9 cellular contexts compared by ENCODE assay signal in the genomic region with DNA sequence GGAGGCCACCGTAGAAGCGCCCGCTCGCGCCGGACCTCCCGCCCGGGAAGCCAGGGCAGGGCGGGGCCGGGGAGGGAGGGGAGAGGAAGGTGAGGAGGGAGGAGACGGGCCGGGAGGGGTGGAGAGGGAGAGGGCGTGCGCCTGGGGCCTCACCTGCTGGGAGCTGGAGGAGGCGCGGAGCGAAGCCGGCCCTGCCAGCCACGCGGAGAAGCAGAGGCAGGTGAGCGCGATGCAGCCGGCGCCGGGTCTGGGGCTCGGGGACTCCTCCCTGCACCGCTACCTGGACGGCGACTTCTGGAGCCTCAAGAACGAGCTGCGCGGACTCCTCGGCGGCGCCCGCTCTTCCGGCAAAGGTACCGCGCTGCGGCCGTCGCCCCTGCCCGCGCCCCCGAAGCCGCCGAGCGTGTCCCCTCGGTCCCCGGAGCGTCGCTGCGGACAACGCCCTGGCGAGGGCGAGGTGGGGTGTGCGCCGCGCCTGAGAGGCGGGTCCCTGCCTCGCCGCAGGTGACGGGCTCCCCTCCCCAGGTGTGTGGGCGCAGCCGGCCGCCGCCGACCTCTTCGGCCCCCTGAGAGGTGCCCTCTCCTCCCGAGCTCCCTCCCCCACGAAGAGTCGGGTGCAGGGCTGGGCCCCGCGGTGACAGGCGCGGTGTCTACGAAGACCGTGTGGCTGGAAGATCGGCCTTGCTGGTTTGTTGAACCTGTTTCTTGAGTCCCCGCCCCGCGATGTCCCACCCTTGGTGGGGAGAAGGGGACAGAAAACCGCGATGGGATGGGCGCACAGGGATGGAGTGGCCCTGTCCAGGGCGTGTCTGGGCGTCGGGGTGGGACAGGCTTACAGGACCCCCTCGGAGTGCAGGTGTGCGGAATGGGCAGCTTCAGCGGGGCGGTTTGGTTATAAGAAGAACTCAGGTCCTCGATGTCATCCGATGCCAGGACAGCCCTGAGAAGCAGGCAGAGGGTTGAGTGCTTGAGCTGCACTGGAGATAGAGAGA. TPM values are rescaled to one million over a fixed set of nuclear protein-coding genes. Genes with fewer than 3 reads are reported as not detected.
A peak's percentile ranks its signal among the peaks of the same experiment; 100 is the strongest.
DNase-seq lines count a peak whose midpoint lies in the region; ATAC-seq and TF ChIP-seq lines count a peak whose summit lies in the region.
"Had no signal": no experiment of that assay in that cellular context is flagged by ENCODE, and none has a peak within 500 bp of the region (broad histone marks: within the 10 kb centered on the region; RNA-seq: fewer than 3 reads in every experiment).

TSS of gene ACOXL (plus strand) at position 152 of the 992 bp plus-strand sequence. CDS start 35,817 bp downstream, outside the sequence.

- intact Hi-C loops in PC-9 (cut with micrococcal nuclease; ENCODE audit: unreplicated experiment): loop anchor here (1.0 kb wide), 1 partner anchor 9 kb away; no protein-coding TSS in a partner anchor
- intact Hi-C loops in heart right ventricle (cut with DNase I): no loop called here

- no TSS peak for BruUV-seq in PC-9 (replicated peaks; lab: Mats Ljungman, UMichigan)

- H3K4me1 ChIP-seq in PC-9 (replicated peaks; ENCODE audit: insufficient read depth): peaks cover 36% of the 10 kb centered on the region
- peaks cover 0 to 11% (median 9%) of the 10 kb centered on the region in 9 donors for H3K4me1 ChIP-seq in heart right ventricle
- H3K4me1 ChIP-seq in GM23248 (ENCODE audit: insufficient read depth): no peaks in the 10 kb centered on the region

- peaks cover 16% of the 10 kb centered on the region; the same call in 1 of the 2 replicates for H3F3A ChIP-seq in PC-9 (ENCODE audit: insufficient read depth, low read depth)
- no peaks in the 10 kb centered on the region for H3F3A ChIP-seq in GM23248 (ENCODE audit: insufficient read depth)

- H3K4me2 ChIP-seq in PC-9 (peak within 1 kb of the TSS; percentile 86), GM23248 (ENCODE audit: unreplicated experiment) (no peak within 1 kb of the TSS)

- H3K36me3 ChIP-seq in PC-9 (ENCODE audit: low read depth) (no peaks in the 10 kb centered on the region), heart right ventricle (no peaks in the 10 kb centered on the region), GM23248 (ENCODE audit: low read depth) (no peaks in the 10 kb centered on the region)

- H3K79me2 ChIP-seq in PC-9 (ENCODE audit: low read depth) (peaks cover 37% of the 10 kb centered on the region), GM23248 (ENCODE audit: insufficient read depth) (no peaks in the 10 kb centered on the region)

- no peak within 1 kb of the TSS for H3K9ac ChIP-seq in GM23248

- POLR2A ChIA-PET in PC-9 (lab: Charles Lee; ENCODE audit: unreplicated experiment): interaction anchor here (0.5 kb wide), 1 partner anchor 17 kb away, joined by 3 read pairs; no protein-coding TSS in a partner anchor

- TF ChIP-seq CTCF in PC-9 (conservative IDR thresholded peaks at IDR 0.05): no peak
- TF ChIP-seq CTCF in heart right ventricle (IDR thresholded peaks at IDR 0.05): no peak
- TF ChIP-seq CTCF in retinal pigment epithelial cell (conservative IDR thresholded peaks at IDR 0.05; ENCODE audit: low read depth, low read length): no peak

- peak; percentile 36 for DNase-seq in DMS79 treated with DMSO at 0.1 percent for 48 hours (lab: John Stamatoyannopoulos, UW)
- DNase-seq in DMS79 (lab: John Stamatoyannopoulos, UW): no peak
- peak; percentile 58 to 84 for DNase-seq in PC-9
- no peak for DNase-seq in heart right ventricle
- no peak for DNase-seq in retinal pigment epithelial cell (ENCODE audit: low read depth)
- no peak for DNase-seq in GM23248
- no peak for DNase-seq in GM03348 (ENCODE audit: low spot score)
- DNase-seq in pons (ENCODE audit: low spot score): no peak
- DNase-seq: NCI-H1048 had no signal

- H3K27me3 ChIP-seq in PC-9 (ENCODE audit: insufficient read depth, low read depth): no peaks in the 10 kb centered on the region
- H3K27me3 ChIP-seq in heart right ventricle: peaks cover 8 to 88% (median 71%) of the 10 kb centered on the region in 7 donors
- H3K27me3 ChIP-seq in GM23248 (replicated peaks; ENCODE audit: insufficient read depth): peaks cover 93% of the 10 kb centered on the region

- H2AFZ ChIP-seq in PC-9 (peak within 1 kb of the TSS; percentile 86), GM23248 (no peak within 1 kb of the TSS)

- in situ Hi-C loops in GM23248 (cut with MboI): no loop called here

- H4K20me1 ChIP-seq in PC-9 (ENCODE audit: insufficient read depth): no peaks in the 10 kb centered on the region
- H4K20me1 ChIP-seq in GM23248 (ENCODE audit: insufficient read depth): no peaks in the 10 kb centered on the region

- H3K4me3 ChIP-seq in PC-9 (peak within 1 kb of the TSS; percentile 80), heart right ventricle (peak within 1 kb of the TSS in 9 of 10 donors; percentile 10 to 45 (median 28)), retinal pigment epithelial cell (ENCODE audit: low read length) (peak within 1 kb of the TSS; percentile 8), GM23248 (no peak within 1 kb of the TSS)

- peak in 2 of 8 donors; percentile 37 to 50 for ATAC-seq in heart right ventricle

- H3K9me3 ChIP-seq in PC-9 (ENCODE audit: insufficient read depth, low read depth) (no peaks in the 10 kb centered on the region), heart right ventricle (peaks cover 0 to 3% (median 0%) of the 10 kb centered on the region in 11 donors), GM23248 (ENCODE audit: low read depth) (no peaks in the 10 kb centered on the region)

- no peak within 1 kb of the TSS for H3K27ac ChIP-seq in PC-9
- no peak within 1 kb of the TSS for H3K27ac ChIP-seq in heart right ventricle
- no peak within 1 kb of the TSS for H3K27ac ChIP-seq in GM23248

- 2 to 3% methylated on average over 85 to 94 of the region's 94 CpGs for WGBS in heart right ventricle, 2 donors
- WGBS in GM23248 (ENCODE audit: low coverage in 1 of 2, low lambda C conversion rate in 2 of 2, missing lambda C conversion rate in 2 of 2), 2 experiments: 5 to 7% methylated on average over 32 to 82 of the region's 94 CpGs

- H3K9me2 ChIP-seq in PC-9 (ENCODE audit: insufficient read depth) (no peaks in the 10 kb centered on the region), GM23248 (ENCODE audit: insufficient read depth) (no peaks in the 10 kb centered on the region)

- CTCF ChIA-PET in PC-9 (lab: Charles Lee): no interaction called here

RNA-seq across cellular contexts. Expression of gene ACOXL, which starts in this region (rescaled TPM):
- total RNA-seq in PC-9 (2021) (9.1 and 10.7 TPM in 2 replicates), heart right ventricle (not detected)
- polyA plus RNA-seq in heart right ventricle (not detected), GM23248 (2016; fragmentation: Nextera tagmentation; extraction: Ambion mirVana) (not detected in 2 replicates)
- total RNA-seq in GM23248 (2014; rRNA removed; shearing (Covaris generic)): not detected in 2 replicates

Comparison
In these comparisons a context has a peak if more than half of its experiments do, and no peak if none do; other contexts are left out.
1. DNase-seq: peak in DMS79 treated with DMSO at 0.1 percent for 48 hours (single experiment) and PC-9 (2 of 2); none in DMS79 (single experiment), heart right ventricle (0 of 2), retinal pigment epithelial cell (single experiment), GM23248 (single experiment), GM03348 (single experiment) and pons (single experiment).